Comparison of ENCODE assay signal across 8 cellular contexts in the genomic region with DNA sequence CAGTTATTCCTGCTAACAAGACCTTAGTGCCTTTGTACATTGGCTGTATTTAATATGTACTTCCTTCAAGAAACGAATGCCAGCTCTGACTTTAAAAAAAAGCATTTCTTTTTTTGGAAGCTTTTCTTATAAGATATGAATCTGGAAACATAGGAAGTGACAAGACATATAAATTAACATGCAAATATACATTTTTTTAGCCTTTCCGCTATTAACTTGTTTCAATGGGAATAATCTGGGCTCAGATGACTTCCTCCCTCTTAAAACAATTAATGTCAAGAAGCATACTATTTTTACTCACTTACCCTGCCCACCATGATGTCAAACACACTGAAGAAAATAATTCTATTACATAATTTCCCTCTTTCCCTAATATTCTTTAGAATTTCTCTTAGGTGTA. TPM values are rescaled to one million over a fixed set of nuclear protein-coding genes. Genes with fewer than 3 reads are reported as not detected.
DNase-seq lines count a peak whose midpoint lies in the region; ATAC-seq and TF ChIP-seq lines count a peak whose summit lies in the region.

No MANE protein-coding gene starts in this region.

- H3K79me2 ChIP-seq in DND-41 (ENCODE audit: insufficient read depth, low read length) (peaks cover 57% of the 10 kb centered on the region), OCI-LY3 (ENCODE audit: low read length) (peaks cover 57% of the 10 kb centered on the region), osteoblast (ENCODE audit: insufficient read depth, low read length) (peaks cover 36% of the 10 kb centered on the region)

- DNase-seq in DND-41 (no peak), osteoblast (ENCODE audit: insufficient read length, low spot score, missing footprints) (no peak), medulla oblongata (ENCODE audit: extremely low spot score) (no peak), NCI-H524 (lab: John Stamatoyannopoulos, UW) (no peak), DMS114 treated with DMSO at 0.1 percent for 48 hours (lab: John Stamatoyannopoulos, UW; ENCODE audit: unreplicated experiment) (no peak)
- no peak for DNase-seq in effector memory CD4-positive, alpha-beta T cell

- no peaks in the 10 kb centered on the region for H3K9me3 ChIP-seq in DND-41 (ENCODE audit: insufficient read depth, low read length, severe bottlenecking)
- no peaks in the 10 kb centered on the region for H3K9me3 ChIP-seq in OCI-LY3 (ENCODE audit: insufficient read depth, low read length)
- H3K9me3 ChIP-seq in effector memory CD4-positive, alpha-beta T cell (ENCODE audit: control insufficient read depth, low read length), result no peaks in the 10 kb centered on the region
- H3K9me3 ChIP-seq in osteoblast (ENCODE audit: low read depth, low read length), result no peaks in the 10 kb centered on the region

- H3K9ac ChIP-seq in DND-41 (ENCODE audit: low read depth, low read length) (peak overlapping the region; percentile 95), OCI-LY3 (ENCODE audit: low read length) (peak overlapping the region; percentile 96)

- peaks cover 78% of the 10 kb centered on the region for H3K4me1 ChIP-seq in DND-41 (ENCODE audit: insufficient read depth, low read length)
- peaks cover 55% of the 10 kb centered on the region for H3K4me1 ChIP-seq in OCI-LY3 (ENCODE audit: low read length)
- H3K4me1 ChIP-seq in effector memory CD4-positive, alpha-beta T cell (ENCODE audit: control insufficient read depth, insufficient read depth, low read length, poor library complexity, severe bottlenecking), result peaks cover 39% of the 10 kb centered on the region
- H3K4me1 ChIP-seq in osteoblast (ENCODE audit: insufficient read depth, low read length), result peaks cover 31% of the 10 kb centered on the region

- H3K27ac ChIP-seq in DND-41 (ENCODE audit: low read length), result peak overlapping the region; percentile 79
- peak overlapping the region; percentile 95 for H3K27ac ChIP-seq in OCI-LY3 (ENCODE audit: low read length)
- H3K27ac ChIP-seq in effector memory CD4-positive, alpha-beta T cell (ENCODE audit: insufficient read depth, low read length, poor library complexity, severe bottlenecking), result peak overlapping the region; percentile 85
- H3K27ac ChIP-seq in osteoblast (ENCODE audit: low read depth, low read length), result peak overlapping the region; percentile 68

- TF ChIP-seq CTCF in DND-41 (IDR thresholded peaks at IDR 0.05; ENCODE audit: borderline replicate concordance, extremely low read depth, low read length, poor library complexity, severe bottlenecking) (no peak), OCI-LY3 (IDR thresholded peaks at IDR 0.05; ENCODE audit: low read depth, low read length) (no peak), osteoblast (IDR thresholded peaks at IDR 0.05; ENCODE audit: extremely low read depth, low read depth, low read length) (no peak)

- no peaks in the 10 kb centered on the region for H3K27me3 ChIP-seq in DND-41 (ENCODE audit: insufficient read depth, low read length, poor library complexity)
- H3K27me3 ChIP-seq in OCI-LY3 (ENCODE audit: low read depth, low read length), result no peaks in the 10 kb centered on the region
- no peaks in the 10 kb centered on the region for H3K27me3 ChIP-seq in effector memory CD4-positive, alpha-beta T cell (replicated peaks; ENCODE audit: control insufficient read depth, insufficient read depth, low read length, poor library complexity, severe bottlenecking)
- no peaks in the 10 kb centered on the region for H3K27me3 ChIP-seq in osteoblast (ENCODE audit: insufficient read depth, low read length)

- H3K36me3 ChIP-seq in DND-41 (ENCODE audit: insufficient read depth, low read length) (peaks cover 23% of the 10 kb centered on the region), OCI-LY3 (replicated peaks; ENCODE audit: low read depth, low read length) (peaks cover 26% of the 10 kb centered on the region), osteoblast (ENCODE audit: insufficient read depth, low read length) (no peaks in the 10 kb centered on the region)
- no peaks in the 10 kb centered on the region for H3K36me3 ChIP-seq in effector memory CD4-positive, alpha-beta T cell (ENCODE audit: control insufficient read depth, insufficient read depth, low read length)

- H3K4me3 ChIP-seq in DND-41 (ENCODE audit: low read depth in 1 of 2, low read length in 2 of 2) (peak overlapping the region; percentile 65 to 91), OCI-LY3 (ENCODE audit: low read length) (peak overlapping the region; percentile 90), osteoblast (ENCODE audit: insufficient read depth, low read length) (peak overlapping the region; percentile 84)
- H3K4me3 ChIP-seq in effector memory CD4-positive, alpha-beta T cell (ENCODE audit: insufficient read depth, low read depth, low read length, poor library complexity, severe bottlenecking), result peak overlapping the region; percentile 65

- H2AFZ ChIP-seq in DND-41 (ENCODE audit: low read depth, low read length) (0 out of 2 replicates have a peak overlapping the region, but pooled peaks have one; percentile 89), OCI-LY3 (ENCODE audit: low read depth, low read length) (no peak overlapping the region), osteoblast (ENCODE audit: low read length) (no peak overlapping the region)

- H4K20me1 ChIP-seq in DND-41 (ENCODE audit: insufficient read depth, low read length) (no peaks in the 10 kb centered on the region), OCI-LY3 (ENCODE audit: insufficient read depth, low read length) (peaks cover 40% of the 10 kb centered on the region), osteoblast (ENCODE audit: insufficient read depth, low read length) (no peaks in the 10 kb centered on the region)

- peak overlapping the region; percentile 78 for H3K4me2 ChIP-seq in DND-41 (ENCODE audit: insufficient read depth, low read length)
- H3K4me2 ChIP-seq in OCI-LY3 (ENCODE audit: low read length), result peak overlapping the region; percentile 89
- H3K4me2 ChIP-seq in osteoblast (ENCODE audit: insufficient read depth, low read length), result peak overlapping the region; percentile 90

- ATAC-seq in DND-41 (ENCODE audit: insufficient read depth, low read depth), result no peak
- no peak for ATAC-seq in GM18520 (IDR thresholded peaks at IDR 0.05; ENCODE audit: unreplicated experiment)

RNA-seq across cellular contexts. Expression of gene DENND1B, which starts 1.4 kb away (rescaled TPM):
- total RNA-seq in osteoblast, result 18.6 and 22.4 TPM in 2 replicates
